Comparison of ENCODE assay signal across 11 cellular contexts in genomic region chr12:43760396-43760795, GRCh38. TPM values are rescaled to one million over a fixed set of nuclear protein-coding genes. Genes with fewer than 3 reads are reported as not detected.
DNase-seq lines count a peak whose midpoint lies in the region; ATAC-seq and TF ChIP-seq lines count a peak whose summit lies in the region.
"Had no signal": no experiment of that assay in that cellular context is flagged by ENCODE, and none has a peak within 500 bp of the region (broad histone marks: within the 10 kb centered on the region; RNA-seq: fewer than 3 reads in every experiment).

No MANE protein-coding gene starts in this region.

- no peaks in the 10 kb centered on the region for H4K20me1 ChIP-seq in fibroblast of lung (ENCODE audit: control insufficient read depth, extremely low read depth, insufficient read depth, low read length)

- peak overlapping the region; percentile 99 for H3K4me3 Mint-ChIP-seq in activated CD4-positive, alpha-beta T cell treated with anti-CD3 and anti-CD28 coated beads, Interleukin-2, amount 10 ng/mL, durations not matched to agents 7 days and 5 days
- peak overlapping the region; percentile 97 to 98 (median 98) for H3K4me3 Mint-ChIP-seq in T-cell
- peak overlapping the region; percentile 99 for H3K4me3 Mint-ChIP-seq in stimulated activated naive CD8-positive, alpha-beta T cell treated with anti-CD3 and anti-CD28 coated beads, Interleukin-15, amount 100 ng/mL, for 72 hours

- DNase-seq in activated CD4-positive, alpha-beta T cell treated with anti-CD3 and anti-CD28 coated beads, Interleukin-2, amount 10 ng/mL, durations not matched to agents 7 days and 5 days, result no peak
- DNase-seq in activated CD4-positive, alpha-beta T cell treated with anti-CD3 and anti-CD28 coated beads for 48 hours, result no peak
- DNase-seq in T-cell, result no peak
- DNase-seq in fibroblast of lung (ENCODE audit: low read depth in 2 of 2), result no peak
- no peak for DNase-seq in stimulated activated naive CD8-positive, alpha-beta T cell treated with anti-CD3 and anti-CD28 coated beads, Interleukin-15, amount 100 ng/mL, for 72 hours
- DNase-seq in HuH-7.5 (ENCODE audit: low spot score), result no peak
- no peak for DNase-seq in activated gamma-delta T cell treated with Interleukin-2 at 50 U/mL for 16 hours
- DNase-seq in uterus, result no peak
- DNase-seq: activated effector memory CD4-positive, alpha-beta T cell treated with Interleukin-2 at 50 U/mL for 16 hours; KG1; stimulated activated CD8-positive, alpha-beta memory T cell treated with anti-CD3 and anti-CD28 coated beads, Interleukin-4, amount 100 ng/mL, for 48 hours had no signal

- H3K27ac ChIP-seq in fibroblast of lung (ENCODE audit: insufficient read depth, low read length) (no peak overlapping the region), uterus (no peak overlapping the region)

- H3K9me3 Mint-ChIP-seq in activated CD4-positive, alpha-beta T cell treated with anti-CD3 and anti-CD28 coated beads, Interleukin-2, amount 10 ng/mL, durations not matched to agents 7 days and 5 days, result peaks cover 3% of the 10 kb centered on the region
- no peaks in the 10 kb centered on the region for H3K9me3 Mint-ChIP-seq in T-cell
- H3K9me3 Mint-ChIP-seq in stimulated activated naive CD8-positive, alpha-beta T cell treated with anti-CD3 and anti-CD28 coated beads, Interleukin-15, amount 100 ng/mL, for 72 hours, result peaks cover 0 to 14% of the 10 kb centered on the region in 2 donors

- no peak overlapping the region for H2AFZ ChIP-seq in fibroblast of lung (ENCODE audit: low read length)

- no peak overlapping the region for H3K9ac ChIP-seq in fibroblast of lung (ENCODE audit: insufficient read depth, low read length)

- peaks cover 63% of the 10 kb centered on the region for H3K4me1 Mint-ChIP-seq in activated CD4-positive, alpha-beta T cell treated with anti-CD3 and anti-CD28 coated beads, Interleukin-2, amount 10 ng/mL, durations not matched to agents 7 days and 5 days
- H3K4me1 Mint-ChIP-seq in T-cell, result peaks cover 73 to 84% (median 79%) of the 10 kb centered on the region in 3 donors
- H3K4me1 Mint-ChIP-seq in stimulated activated naive CD8-positive, alpha-beta T cell treated with anti-CD3 and anti-CD28 coated beads, Interleukin-15, amount 100 ng/mL, for 72 hours, result peaks cover 68% of the 10 kb centered on the region

- no peaks in the 10 kb centered on the region for H3K27me3 ChIP-seq in fibroblast of lung (ENCODE audit: control insufficient read depth, insufficient read depth, low read length)
- no peaks in the 10 kb centered on the region for H3K27me3 ChIP-seq in uterus

- H3K27me3 Mint-ChIP-seq in activated CD4-positive, alpha-beta T cell treated with anti-CD3 and anti-CD28 coated beads, Interleukin-2, amount 10 ng/mL, durations not matched to agents 7 days and 5 days, result no peaks in the 10 kb centered on the region
- H3K27me3 Mint-ChIP-seq in T-cell, result no peaks in the 10 kb centered on the region
- H3K27me3 Mint-ChIP-seq in stimulated activated naive CD8-positive, alpha-beta T cell treated with anti-CD3 and anti-CD28 coated beads, Interleukin-15, amount 100 ng/mL, for 72 hours, result no peaks in the 10 kb centered on the region

- H3K36me3 Mint-ChIP-seq in activated CD4-positive, alpha-beta T cell treated with anti-CD3 and anti-CD28 coated beads, Interleukin-2, amount 10 ng/mL, durations not matched to agents 7 days and 5 days (ENCODE audit: low read depth), result peaks cover 42% of the 10 kb centered on the region
- peaks cover 9% of the 10 kb centered on the region for H3K36me3 Mint-ChIP-seq in T-cell

- peak overlapping the region; percentile 1 to 94 (median 54) for H3K4me3 ChIP-seq in fibroblast of lung (replicated peaks in 1 of 4; ENCODE audit: control extremely low read depth in 1 of 4, insufficient read depth in 1 of 4, low read depth in 3 of 4, low read length in 4 of 4)
- H3K4me3 ChIP-seq in uterus, result peak overlapping the region in 1 of 2 donors; percentile 11

- H3K36me3 ChIP-seq in fibroblast of lung (ENCODE audit: control insufficient read depth, insufficient read depth, low read length) (no peaks in the 10 kb centered on the region), uterus (no peaks in the 10 kb centered on the region)

- POLR2A ChIA-PET in activated CD4-positive, alpha-beta T cell treated with anti-CD3 and anti-CD28 coated beads, Interleukin-2, amount 10 ng/mL, durations not matched to agents 7 days and 5 days (lab: Charles Lee), result no interaction called here
- POLR2A ChIA-PET in T-cell (lab: Charles Lee), result interaction anchor here in 1 of 2 donors (2.1 kb wide), 1 partner anchor 46 kb away, joined by 17 read pairs; the partner anchor contains the start of gene TWF1

- H3K4me1 ChIP-seq in fibroblast of lung (ENCODE audit: control insufficient read depth, extremely low read depth, insufficient read depth, low read length) (peaks cover 5% of the 10 kb centered on the region), uterus (no peaks in the 10 kb centered on the region)

- intact Hi-C loops in uterus (cut with DNase I; ENCODE audit: low total_unique reads), result no loop called here

- H3K79me2 ChIP-seq in fibroblast of lung (ENCODE audit: control insufficient read depth, insufficient read depth, low read length), result peaks cover 17% of the 10 kb centered on the region

- ATAC-seq in T-cell (replicated peaks in 1 of 4), result no peak
- ATAC-seq in stimulated activated naive CD8-positive, alpha-beta T cell treated with anti-CD3 and anti-CD28 coated beads, Interleukin-15, amount 100 ng/mL, for 72 hours, result no peak

- H3K27ac Mint-ChIP-seq in activated CD4-positive, alpha-beta T cell treated with anti-CD3 and anti-CD28 coated beads, Interleukin-2, amount 10 ng/mL, durations not matched to agents 7 days and 5 days, result peak overlapping the region; percentile 100
- peak overlapping the region; percentile 80 to 99 for H3K27ac Mint-ChIP-seq in T-cell
- H3K27ac Mint-ChIP-seq in stimulated activated naive CD8-positive, alpha-beta T cell treated with anti-CD3 and anti-CD28 coated beads, Interleukin-15, amount 100 ng/mL, for 72 hours, result peak overlapping the region; percentile 56 to 59

- TF ChIP-seq POLR2A in uterus (IDR thresholded peaks at IDR 0.05), result no peak

- H3K9me3 ChIP-seq in fibroblast of lung (ENCODE audit: control insufficient read depth, insufficient read depth, low read depth, low read length) (no peaks in the 10 kb centered on the region), uterus (no peaks in the 10 kb centered on the region)

- CTCF ChIA-PET in activated CD4-positive, alpha-beta T cell treated with anti-CD3 and anti-CD28 coated beads, Interleukin-2, amount 10 ng/mL, durations not matched to agents 7 days and 5 days (lab: Charles Lee), result interaction anchor here (1.5 to 1.6 kb wide), 2 partner anchors 8 to 26 kb away, joined by 5 read pairs; no protein-coding TSS in a partner anchor
- CTCF ChIA-PET in T-cell (lab: Charles Lee), result interaction anchor here in 1 of 2 donors (0.8 kb wide), 1 partner anchor 17 kb away, joined by 4 read pairs; no protein-coding TSS in a partner anchor

- TF ChIP-seq CTCF in fibroblast of lung (conservative IDR thresholded peaks at IDR 0.05 in 1 of 2, IDR thresholded peaks at IDR 0.05 in 1 of 2; ENCODE audit: low read depth in 1 of 2, low read length in 2 of 2) (no peak), uterus (IDR thresholded peaks at IDR 0.05) (no peak)

- peak overlapping the region; percentile 67 for H3K4me2 ChIP-seq in fibroblast of lung (ENCODE audit: extremely low read depth, insufficient read depth, low read length)

RNA-seq across cellular contexts. Expression of gene IRAK4, which starts 1.6 kb away (rescaled TPM):
- 10 to 100 TPM; 39.0 to 41.4 TPM for total RNA-seq in activated CD4-positive, alpha-beta T cell treated with anti-CD3 and anti-CD28 coated beads, Interleukin-2, amount 10 ng/mL, durations not matched to agents 7 days and 5 days
- total RNA-seq in T-cell (10 to 100 TPM; 48.7 to 55.8 (median 49.8) TPM), fibroblast of lung (20.0 and 27.6 TPM in 2 replicates), uterus (10 to 100 TPM in 3 of 4 donors, 1 to 10 TPM in 1; 6.1 to 30.6 (median 26.4) TPM)
- 19.4 and 19.7 TPM in 2 replicates for polyA plus RNA-seq in fibroblast of lung
- 9.6 TPM in 2 replicates for polyA plus RNA-seq in fibroblast of lung (2012)
- polyA minus RNA-seq in fibroblast of lung (ENCODE audit: low replicate concordance), result 1.5 and 4.6 TPM in 2 replicates

RNA-seq across cellular contexts. Expression of gene PUS7L, which starts 1.8 kb away (rescaled TPM):
- total RNA-seq in activated CD4-positive, alpha-beta T cell treated with anti-CD3 and anti-CD28 coated beads, Interleukin-2, amount 10 ng/mL, durations not matched to agents 7 days and 5 days, result 10 to 100 TPM; 17.4 to 22.4 TPM
- total RNA-seq in T-cell (10 to 100 TPM; 17.5 to 24.9 (median 19.2) TPM), fibroblast of lung (14.4 and 17.0 TPM in 2 replicates), uterus (10 to 100 TPM; 10.6 to 39.6 (median 19.1) TPM)
- polyA plus RNA-seq in fibroblast of lung, result 10.9 and 11.2 TPM in 2 replicates
- polyA plus RNA-seq in fibroblast of lung (2012), result 5.0 and 6.6 TPM in 2 replicates
- polyA minus RNA-seq in fibroblast of lung (ENCODE audit: low replicate concordance), result 1.5 and 7.4 TPM in 2 replicates

RNA-seq across cellular contexts. Expression of gene TWF1, which starts 45.7 kb away (rescaled TPM):
- 10 to 100 TPM; 24.0 to 31.5 TPM for total RNA-seq in activated CD4-positive, alpha-beta T cell treated with anti-CD3 and anti-CD28 coated beads, Interleukin-2, amount 10 ng/mL, durations not matched to agents 7 days and 5 days
- total RNA-seq in T-cell (10 to 100 TPM; 23.4 to 53.3 (median 29.4) TPM), fibroblast of lung (140 and 167 TPM in 2 replicates), uterus (100 to 1,000 TPM in 1 of 4 donors, 10 to 100 TPM in 3; 21.8 to 113 (median 71.4) TPM)
- 117 TPM in 2 replicates for polyA plus RNA-seq in fibroblast of lung
- polyA plus RNA-seq in fibroblast of lung (2012), result 85.5 and 94.9 TPM in 2 replicates
- 5.8 and 6.5 TPM in 2 replicates for polyA minus RNA-seq in fibroblast of lung (ENCODE audit: low replicate concordance)
